In genomic region chr15:70099167-70099965, GRCh38 we compare ENCODE assay signal across 1 cellular context.
A peak's percentile ranks its signal among the peaks of the same experiment; 100 is the strongest.
TF ChIP-seq lines count a peak whose summit lies in the region.

No MANE protein-coding gene starts in this region.

TF ChIP-seq in HEK293, 187 proteins besides CTCF, POLR2A, EP300 and RAD21 (continued from another document and continues in another):
- TF ChIP-seq, protein P1, sequence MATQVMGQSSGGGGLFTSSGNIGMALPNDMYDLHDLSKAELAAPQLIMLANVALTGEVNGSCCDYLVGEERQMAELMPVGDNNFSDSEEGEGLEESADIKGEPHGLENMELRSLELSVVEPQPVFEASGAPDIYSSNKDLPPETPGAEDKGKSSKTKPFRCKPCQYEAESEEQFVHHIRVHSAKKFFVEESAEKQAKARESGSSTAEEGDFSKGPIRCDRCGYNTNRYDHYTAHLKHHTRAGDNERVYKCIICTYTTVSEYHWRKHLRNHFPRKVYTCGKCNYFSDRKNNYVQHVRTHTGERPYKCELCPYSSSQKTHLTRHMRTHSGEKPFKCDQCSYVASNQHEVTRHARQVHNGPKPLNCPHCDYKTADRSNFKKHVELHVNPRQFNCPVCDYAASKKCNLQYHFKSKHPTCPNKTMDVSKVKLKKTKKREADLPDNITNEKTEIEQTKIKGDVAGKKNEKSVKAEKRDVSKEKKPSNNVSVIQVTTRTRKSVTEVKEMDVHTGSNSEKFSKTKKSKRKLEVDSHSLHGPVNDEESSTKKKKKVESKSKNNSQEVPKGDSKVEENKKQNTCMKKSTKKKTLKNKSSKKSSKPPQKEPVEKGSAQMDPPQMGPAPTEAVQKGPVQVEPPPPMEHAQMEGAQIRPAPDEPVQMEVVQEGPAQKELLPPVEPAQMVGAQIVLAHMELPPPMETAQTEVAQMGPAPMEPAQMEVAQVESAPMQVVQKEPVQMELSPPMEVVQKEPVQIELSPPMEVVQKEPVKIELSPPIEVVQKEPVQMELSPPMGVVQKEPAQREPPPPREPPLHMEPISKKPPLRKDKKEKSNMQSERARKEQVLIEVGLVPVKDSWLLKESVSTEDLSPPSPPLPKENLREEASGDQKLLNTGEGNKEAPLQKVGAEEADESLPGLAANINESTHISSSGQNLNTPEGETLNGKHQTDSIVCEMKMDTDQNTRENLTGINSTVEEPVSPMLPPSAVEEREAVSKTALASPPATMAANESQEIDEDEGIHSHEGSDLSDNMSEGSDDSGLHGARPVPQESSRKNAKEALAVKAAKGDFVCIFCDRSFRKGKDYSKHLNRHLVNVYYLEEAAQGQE (tag by site-specific recombination; IDR thresholded peaks at IDR 0.05) = peak; percentile 21; the same call in 1 of the 2 replicates
- 0 out of 2 replicates have a peak, but pooled peaks have one; percentile 9 for TF ChIP-seq ZNF2 (tag by site-specific recombination; IDR thresholded peaks at IDR 0.05)
- TF ChIP-seq, protein P2, sequence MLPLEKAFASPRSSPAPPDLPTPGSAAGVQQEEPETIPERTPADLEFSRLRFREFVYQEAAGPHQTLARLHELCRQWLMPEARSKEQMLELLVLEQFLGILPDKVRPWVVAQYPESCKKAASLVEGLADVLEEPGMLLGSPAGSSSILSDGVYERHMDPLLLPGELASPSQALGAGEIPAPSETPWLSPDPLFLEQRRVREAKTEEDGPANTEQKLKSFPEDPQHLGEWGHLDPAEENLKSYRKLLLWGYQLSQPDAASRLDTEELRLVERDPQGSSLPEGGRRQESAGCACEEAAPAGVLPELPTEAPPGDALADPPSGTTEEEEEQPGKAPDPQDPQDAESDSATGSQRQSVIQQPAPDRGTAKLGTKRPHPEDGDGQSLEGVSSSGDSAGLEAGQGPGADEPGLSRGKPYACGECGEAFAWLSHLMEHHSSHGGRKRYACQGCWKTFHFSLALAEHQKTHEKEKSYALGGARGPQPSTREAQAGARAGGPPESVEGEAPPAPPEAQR (tag by site-specific recombination; IDR thresholded peaks at IDR 0.05) = no peak
- peak; percentile 38 for TF ChIP-seq YY2 (tag by site-specific recombination; IDR thresholded peaks at IDR 0.05)
- TF ChIP-seq ZNF561 (tag by site-specific recombination; IDR thresholded peaks at IDR 0.05; ENCODE audit: borderline replicate concordance) = peak; percentile 74
- TF ChIP-seq ZXDB (tag by site-specific recombination; IDR thresholded peaks at IDR 0.05) = peak; percentile 73
- TF ChIP-seq, protein P3, sequence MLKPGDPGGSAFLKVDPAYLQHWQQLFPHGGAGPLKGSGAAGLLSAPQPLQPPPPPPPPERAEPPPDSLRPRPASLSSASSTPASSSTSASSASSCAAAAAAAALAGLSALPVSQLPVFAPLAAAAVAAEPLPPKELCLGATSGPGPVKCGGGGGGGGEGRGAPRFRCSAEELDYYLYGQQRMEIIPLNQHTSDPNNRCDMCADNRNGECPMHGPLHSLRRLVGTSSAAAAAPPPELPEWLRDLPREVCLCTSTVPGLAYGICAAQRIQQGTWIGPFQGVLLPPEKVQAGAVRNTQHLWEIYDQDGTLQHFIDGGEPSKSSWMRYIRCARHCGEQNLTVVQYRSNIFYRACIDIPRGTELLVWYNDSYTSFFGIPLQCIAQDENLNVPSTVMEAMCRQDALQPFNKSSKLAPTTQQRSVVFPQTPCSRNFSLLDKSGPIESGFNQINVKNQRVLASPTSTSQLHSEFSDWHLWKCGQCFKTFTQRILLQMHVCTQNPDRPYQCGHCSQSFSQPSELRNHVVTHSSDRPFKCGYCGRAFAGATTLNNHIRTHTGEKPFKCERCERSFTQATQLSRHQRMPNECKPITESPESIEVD (tag by site-specific recombination; IDR thresholded peaks at IDR 0.05) = peak; percentile 95
- peak; percentile 93 for TF ChIP-seq KLF9 (tag by site-specific recombination; IDR thresholded peaks at IDR 0.05; ENCODE audit: low read depth)
- TF ChIP-seq, protein P4, sequence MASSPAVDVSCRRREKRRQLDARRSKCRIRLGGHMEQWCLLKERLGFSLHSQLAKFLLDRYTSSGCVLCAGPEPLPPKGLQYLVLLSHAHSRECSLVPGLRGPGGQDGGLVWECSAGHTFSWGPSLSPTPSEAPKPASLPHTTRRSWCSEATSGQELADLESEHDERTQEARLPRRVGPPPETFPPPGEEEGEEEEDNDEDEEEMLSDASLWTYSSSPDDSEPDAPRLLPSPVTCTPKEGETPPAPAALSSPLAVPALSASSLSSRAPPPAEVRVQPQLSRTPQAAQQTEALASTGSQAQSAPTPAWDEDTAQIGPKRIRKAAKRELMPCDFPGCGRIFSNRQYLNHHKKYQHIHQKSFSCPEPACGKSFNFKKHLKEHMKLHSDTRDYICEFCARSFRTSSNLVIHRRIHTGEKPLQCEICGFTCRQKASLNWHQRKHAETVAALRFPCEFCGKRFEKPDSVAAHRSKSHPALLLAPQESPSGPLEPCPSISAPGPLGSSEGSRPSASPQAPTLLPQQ (tag by site-specific recombination; IDR thresholded peaks at IDR 0.05) = 0 out of 2 replicates have a peak, but pooled peaks have one; percentile 15
- TF ChIP-seq, protein P5, sequence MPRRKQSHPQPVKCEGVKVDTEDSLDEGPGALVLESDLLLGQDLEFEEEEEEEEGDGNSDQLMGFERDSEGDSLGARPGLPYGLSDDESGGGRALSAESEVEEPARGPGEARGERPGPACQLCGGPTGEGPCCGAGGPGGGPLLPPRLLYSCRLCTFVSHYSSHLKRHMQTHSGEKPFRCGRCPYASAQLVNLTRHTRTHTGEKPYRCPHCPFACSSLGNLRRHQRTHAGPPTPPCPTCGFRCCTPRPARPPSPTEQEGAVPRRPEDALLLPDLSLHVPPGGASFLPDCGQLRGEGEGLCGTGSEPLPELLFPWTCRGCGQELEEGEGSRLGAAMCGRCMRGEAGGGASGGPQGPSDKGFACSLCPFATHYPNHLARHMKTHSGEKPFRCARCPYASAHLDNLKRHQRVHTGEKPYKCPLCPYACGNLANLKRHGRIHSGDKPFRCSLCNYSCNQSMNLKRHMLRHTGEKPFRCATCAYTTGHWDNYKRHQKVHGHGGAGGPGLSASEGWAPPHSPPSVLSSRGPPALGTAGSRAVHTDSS (tag by site-specific recombination; IDR thresholded peaks at IDR 0.05) = peak; percentile 51; the same call in 1 of the 2 replicates
- peak; percentile 95 for TF ChIP-seq ZNF629 (tag by site-specific recombination; IDR thresholded peaks at IDR 0.05)
- TF ChIP-seq, protein P6, sequence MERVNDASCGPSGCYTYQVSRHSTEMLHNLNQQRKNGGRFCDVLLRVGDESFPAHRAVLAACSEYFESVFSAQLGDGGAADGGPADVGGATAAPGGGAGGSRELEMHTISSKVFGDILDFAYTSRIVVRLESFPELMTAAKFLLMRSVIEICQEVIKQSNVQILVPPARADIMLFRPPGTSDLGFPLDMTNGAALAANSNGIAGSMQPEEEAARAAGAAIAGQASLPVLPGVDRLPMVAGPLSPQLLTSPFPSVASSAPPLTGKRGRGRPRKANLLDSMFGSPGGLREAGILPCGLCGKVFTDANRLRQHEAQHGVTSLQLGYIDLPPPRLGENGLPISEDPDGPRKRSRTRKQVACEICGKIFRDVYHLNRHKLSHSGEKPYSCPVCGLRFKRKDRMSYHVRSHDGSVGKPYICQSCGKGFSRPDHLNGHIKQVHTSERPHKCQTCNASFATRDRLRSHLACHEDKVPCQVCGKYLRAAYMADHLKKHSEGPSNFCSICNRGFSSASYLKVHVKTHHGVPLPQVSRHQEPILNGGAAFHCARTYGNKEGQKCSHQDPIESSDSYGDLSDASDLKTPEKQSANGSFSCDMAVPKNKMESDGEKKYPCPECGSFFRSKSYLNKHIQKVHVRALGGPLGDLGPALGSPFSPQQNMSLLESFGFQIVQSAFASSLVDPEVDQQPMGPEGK (tag by site-specific recombination; IDR thresholded peaks at IDR 0.05) = peak; percentile 79
- peak; percentile 69; the same call in 1 of the 2 replicates for TF ChIP-seq ZNF394 (tag by site-specific recombination; IDR thresholded peaks at IDR 0.05; ENCODE audit: borderline replicate concordance)
- TF ChIP-seq, protein P7, sequence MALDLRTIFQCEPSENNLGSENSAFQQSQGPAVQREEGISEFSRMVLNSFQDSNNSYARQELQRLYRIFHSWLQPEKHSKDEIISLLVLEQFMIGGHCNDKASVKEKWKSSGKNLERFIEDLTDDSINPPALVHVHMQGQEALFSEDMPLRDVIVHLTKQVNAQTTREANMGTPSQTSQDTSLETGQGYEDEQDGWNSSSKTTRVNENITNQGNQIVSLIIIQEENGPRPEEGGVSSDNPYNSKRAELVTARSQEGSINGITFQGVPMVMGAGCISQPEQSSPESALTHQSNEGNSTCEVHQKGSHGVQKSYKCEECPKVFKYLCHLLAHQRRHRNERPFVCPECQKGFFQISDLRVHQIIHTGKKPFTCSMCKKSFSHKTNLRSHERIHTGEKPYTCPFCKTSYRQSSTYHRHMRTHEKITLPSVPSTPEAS (tag by site-specific recombination; IDR thresholded peaks at IDR 0.05) = no peak
- TF ChIP-seq ZNF221 (tag by site-specific recombination; IDR thresholded peaks at IDR 0.05; ENCODE audit: borderline replicate concordance) = 0 out of 2 replicates have a peak, but pooled peaks have one; percentile 17
- TF ChIP-seq, protein P8, sequence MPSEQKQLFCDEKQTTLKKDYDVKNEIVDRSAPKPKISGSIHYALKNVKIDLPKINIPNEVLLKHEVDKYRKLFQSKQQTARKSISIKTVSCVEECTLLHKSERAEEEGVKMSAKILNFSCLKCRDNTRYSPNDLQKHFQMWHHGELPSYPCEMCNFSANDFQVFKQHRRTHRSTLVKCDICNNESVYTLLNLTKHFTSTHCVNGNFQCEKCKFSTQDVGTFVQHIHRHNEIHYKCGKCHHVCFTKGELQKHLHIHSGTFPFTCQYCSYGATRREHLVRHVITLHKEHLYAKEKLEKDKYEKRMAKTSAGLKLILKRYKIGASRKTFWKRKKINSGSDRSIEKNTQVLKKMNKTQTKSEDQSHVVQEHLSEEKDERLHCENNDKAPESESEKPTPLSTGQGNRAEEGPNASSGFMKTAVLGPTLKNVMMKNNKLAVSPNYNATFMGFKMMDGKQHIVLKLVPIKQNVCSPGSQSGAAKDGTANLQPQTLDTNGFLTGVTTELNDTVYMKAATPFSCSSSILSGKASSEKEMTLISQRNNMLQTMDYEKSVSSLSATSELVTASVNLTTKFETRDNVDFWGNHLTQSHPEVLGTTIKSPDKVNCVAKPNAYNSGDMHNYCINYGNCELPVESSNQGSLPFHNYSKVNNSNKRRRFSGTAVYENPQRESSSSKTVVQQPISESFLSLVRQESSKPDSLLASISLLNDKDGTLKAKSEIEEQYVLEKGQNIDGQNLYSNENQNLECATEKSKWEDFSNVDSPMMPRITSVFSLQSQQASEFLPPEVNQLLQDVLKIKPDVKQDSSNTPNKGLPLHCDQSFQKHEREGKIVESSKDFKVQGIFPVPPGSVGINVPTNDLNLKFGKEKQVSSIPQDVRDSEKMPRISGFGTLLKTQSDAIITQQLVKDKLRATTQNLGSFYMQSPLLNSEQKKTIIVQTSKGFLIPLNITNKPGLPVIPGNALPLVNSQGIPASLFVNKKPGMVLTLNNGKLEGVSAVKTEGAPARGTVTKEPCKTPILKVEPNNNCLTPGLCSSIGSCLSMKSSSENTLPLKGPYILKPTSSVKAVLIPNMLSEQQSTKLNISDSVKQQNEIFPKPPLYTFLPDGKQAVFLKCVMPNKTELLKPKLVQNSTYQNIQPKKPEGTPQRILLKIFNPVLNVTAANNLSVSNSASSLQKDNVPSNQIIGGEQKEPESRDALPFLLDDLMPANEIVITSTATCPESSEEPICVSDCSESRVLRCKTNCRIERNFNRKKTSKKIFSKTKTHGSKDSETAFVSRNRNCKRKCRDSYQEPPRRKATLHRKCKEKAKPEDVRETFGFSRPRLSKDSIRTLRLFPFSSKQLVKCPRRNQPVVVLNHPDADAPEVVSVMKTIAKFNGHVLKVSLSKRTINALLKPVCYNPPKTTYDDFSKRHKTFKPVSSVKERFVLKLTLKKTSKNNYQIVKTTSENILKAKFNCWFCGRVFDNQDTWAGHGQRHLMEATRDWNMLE (tag by site-specific recombination; conservative IDR thresholded peaks at IDR 0.05; ENCODE audit: low read depth) = 0 out of 2 replicates have a peak, but pooled peaks have one; percentile 25
- TF ChIP-seq ZBTB6 (tag by site-specific recombination; IDR thresholded peaks at IDR 0.05) = no peak
- TF ChIP-seq KLF1 (tag by site-specific recombination; IDR thresholded peaks at IDR 0.05) = peak; percentile 86; the same call in 1 of the 2 replicates
- TF ChIP-seq KLF16 (tag by site-specific recombination; IDR thresholded peaks at IDR 0.05) = peak; percentile 60; the same call in 1 of the 2 replicates
- TF ChIP-seq ZNF184 (tag by site-specific recombination; IDR thresholded peaks at IDR 0.05) = 0 out of 2 replicates have a peak, but pooled peaks have one; percentile 42
- TF ChIP-seq ZSCAN16 (tag by site-specific recombination; IDR thresholded peaks at IDR 0.05) = no peak; the same call in 1 of the 2 replicates
- no peak for TF ChIP-seq ZBTB48 (tag by site-specific recombination; IDR thresholded peaks at IDR 0.05)
- peak; percentile 70; the same call in 1 of the 2 replicates for TF ChIP-seq ZBTB21 (tag by site-specific recombination; IDR thresholded peaks at IDR 0.05)
- peak; percentile 92 for TF ChIP-seq KLF10 (tag by site-specific recombination; IDR thresholded peaks at IDR 0.05)
- TF ChIP-seq FEZF1 (tag by site-specific recombination; IDR thresholded peaks at IDR 0.05) = peak; percentile 97
- TF ChIP-seq SP7 (tag by site-specific recombination; IDR thresholded peaks at IDR 0.05) = peak; percentile 77
- TF ChIP-seq REPIN1 (tag by site-specific recombination; IDR thresholded peaks at IDR 0.05; ENCODE audit: low read depth) = 0 out of 2 replicates have a peak, but pooled peaks have one; percentile 58
- 0 out of 2 replicates have a peak, but pooled peaks have one; percentile 14 for TF ChIP-seq GFI1B (tag by site-specific recombination; IDR thresholded peaks at IDR 0.05)
- peak; percentile 73 for TF ChIP-seq ZNF324 (tag by site-specific recombination; IDR thresholded peaks at IDR 0.05)
- peak; percentile 66 for TF ChIP-seq ZBTB8A (tag by site-specific recombination; IDR thresholded peaks at IDR 0.05)
- TF ChIP-seq SP3 (tag by site-specific recombination; IDR thresholded peaks at IDR 0.05) = peak; percentile 99
- TF ChIP-seq ZIC2 (tag by site-specific recombination; IDR thresholded peaks at IDR 0.05) = peak; percentile 54; the same call in 1 of the 2 replicates
- TF ChIP-seq ZBTB44 (tag by site-specific recombination; IDR thresholded peaks at IDR 0.05) = peak; percentile 85
- TF ChIP-seq ZNF133 (tag by site-specific recombination; IDR thresholded peaks at IDR 0.05) = no peak
